Comparison of ENCODE assay signal across 8 cellular contexts in genomic region chr17:64442550-64442971, GRCh38. TPM values are rescaled to one million over a fixed set of nuclear protein-coding genes. Genes with fewer than 3 reads are reported as not detected.
DNase-seq lines count a peak whose midpoint lies in the region; ATAC-seq and TF ChIP-seq lines count a peak whose summit lies in the region.

No MANE protein-coding gene starts in this region.

- peak; percentile 10 for ATAC-seq in activated CD8-positive, alpha-beta T cell treated with anti-CD3 and anti-CD28 coated beads for 36 hours
- ATAC-seq in upper lobe of left lung (ENCODE audit: low FRiP score in 2 of 2) (peak; percentile 26 to 76), GM21447 (IDR thresholded peaks at IDR 0.05; ENCODE audit: unreplicated experiment) (no peak)

- TF ChIP-seq RAD21 in liver (IDR thresholded peaks at IDR 0.05): no peak

- H3K36me3 Mint-ChIP-seq in activated naive CD4-positive, alpha-beta T cell treated with anti-CD3 and anti-CD28 coated beads, Interleukin-2, amount 50 U/mL, for 24 hours: peaks cover 3% of the 10 kb centered on the region
- peaks cover 14% of the 10 kb centered on the region for H3K36me3 Mint-ChIP-seq in activated CD8-positive, alpha-beta T cell treated with anti-CD3 and anti-CD28 coated beads for 36 hours (ENCODE audit: low read depth)

- no peaks in the 10 kb centered on the region for H3K9me3 Mint-ChIP-seq in activated naive CD4-positive, alpha-beta T cell treated with anti-CD3 and anti-CD28 coated beads, Interleukin-2, amount 50 U/mL, for 24 hours
- H3K9me3 Mint-ChIP-seq in activated CD8-positive, alpha-beta T cell treated with anti-CD3 and anti-CD28 coated beads for 36 hours: peaks cover 16% of the 10 kb centered on the region

- H3K27me3 ChIP-seq in liver (ENCODE audit: control insufficient read depth in 4 of 4, insufficient read depth in 4 of 4, low read length in 3 of 4) (no peaks in the 10 kb centered on the region), upper lobe of left lung (no peaks in the 10 kb centered on the region), vagina (no peaks in the 10 kb centered on the region)

- H3K4me3 ChIP-seq in liver (ENCODE audit: low read depth in 1 of 3, low read length in 3 of 3): no peak overlapping the region
- H3K4me3 ChIP-seq in upper lobe of left lung: no peak overlapping the region
- H3K4me3 ChIP-seq in vagina: no peak overlapping the region

- H3K27ac ChIP-seq in liver (ENCODE audit: low read depth in 1 of 2, low read length in 2 of 2): peak overlapping the region; percentile 13 to 56
- peak overlapping the region; percentile 37 to 82 (median 74) for H3K27ac ChIP-seq in upper lobe of left lung
- H3K27ac ChIP-seq in vagina: no peak overlapping the region

- TF ChIP-seq CTCF in activated CD8-positive, alpha-beta T cell treated with anti-CD3 and anti-CD28 coated beads for 36 hours (IDR thresholded peaks at IDR 0.05): no peak
- TF ChIP-seq CTCF in liver (IDR thresholded peaks at IDR 0.05; ENCODE audit: low read depth, low read length, missing input control) (no peak), upper lobe of left lung (IDR thresholded peaks at IDR 0.05) (no peak), vagina (IDR thresholded peaks at IDR 0.05) (no peak)

- no peaks in the 10 kb centered on the region for H3K27me3 Mint-ChIP-seq in activated naive CD4-positive, alpha-beta T cell treated with anti-CD3 and anti-CD28 coated beads, Interleukin-2, amount 50 U/mL, for 24 hours
- no peaks in the 10 kb centered on the region for H3K27me3 Mint-ChIP-seq in activated CD8-positive, alpha-beta T cell treated with anti-CD3 and anti-CD28 coated beads for 36 hours

- no peak overlapping the region for H3K9ac ChIP-seq in liver (ENCODE audit: low read depth in 1 of 2, low read length in 2 of 2)

- POLR2A ChIA-PET in activated CD8-positive, alpha-beta T cell treated with anti-CD3 and anti-CD28 coated beads for 36 hours (lab: Charles Lee): interaction anchor here (0.9 kb wide), 1 partner anchor 103 kb away, joined by 3 read pairs; no protein-coding TSS in a partner anchor

- H3K36me3 ChIP-seq in liver (ENCODE audit: control insufficient read depth in 4 of 4, insufficient read depth in 3 of 4, low read depth in 1 of 4, low read length in 3 of 4): no peaks in the 10 kb centered on the region
- H3K36me3 ChIP-seq in upper lobe of left lung: no peaks in the 10 kb centered on the region
- H3K36me3 ChIP-seq in vagina: no peaks in the 10 kb centered on the region

- H3K27ac Mint-ChIP-seq in activated naive CD4-positive, alpha-beta T cell treated with anti-CD3 and anti-CD28 coated beads, Interleukin-2, amount 50 U/mL, for 24 hours: peak overlapping the region; percentile 64
- no peak overlapping the region for H3K27ac Mint-ChIP-seq in activated CD8-positive, alpha-beta T cell treated with anti-CD3 and anti-CD28 coated beads for 36 hours

- H3K4me1 ChIP-seq in liver (ENCODE audit: control insufficient read depth in 4 of 4, insufficient read depth in 4 of 4, low read length in 3 of 4) (no peaks in the 10 kb centered on the region), upper lobe of left lung (peaks cover 5 to 22% (median 13%) of the 10 kb centered on the region in 4 donors), vagina (no peaks in the 10 kb centered on the region)

- H3K4me3 Mint-ChIP-seq in activated naive CD4-positive, alpha-beta T cell treated with anti-CD3 and anti-CD28 coated beads, Interleukin-2, amount 50 U/mL, for 24 hours: peak overlapping the region; percentile 76
- H3K4me3 Mint-ChIP-seq in activated CD8-positive, alpha-beta T cell treated with anti-CD3 and anti-CD28 coated beads for 36 hours: no peak overlapping the region

- no peak for DNase-seq in activated naive CD4-positive, alpha-beta T cell treated with Interleukin-2 at 50 U/mL for 16 hours
- DNase-seq in activated CD8-positive, alpha-beta T cell treated with anti-CD3 and anti-CD28 coated beads for 36 hours: no peak
- DNase-seq in upper lobe of left lung: peak; percentile 29 to 65
- DNase-seq in HT-29 (ENCODE audit: low spot score): no peak
- DNase-seq in vagina (ENCODE audit: extremely low spot score in 2 of 2): no peak

- H3K4me1 Mint-ChIP-seq in activated naive CD4-positive, alpha-beta T cell treated with anti-CD3 and anti-CD28 coated beads, Interleukin-2, amount 50 U/mL, for 24 hours: peaks cover 28% of the 10 kb centered on the region
- H3K4me1 Mint-ChIP-seq in activated CD8-positive, alpha-beta T cell treated with anti-CD3 and anti-CD28 coated beads for 36 hours (ENCODE audit: low read depth): peaks cover 17% of the 10 kb centered on the region

- TF ChIP-seq POLR2A in upper lobe of left lung (IDR thresholded peaks at IDR 0.05) (no peak), vagina (IDR thresholded peaks at IDR 0.05) (no peak)

- H3K9me3 ChIP-seq in liver (ENCODE audit: control insufficient read depth in 4 of 4, low read length in 3 of 4) (peaks cover 4 to 16% (median 6%) of the 10 kb centered on the region in 4 donors), upper lobe of left lung (peaks cover 9 to 20% (median 13%) of the 10 kb centered on the region in 4 donors), vagina (no peaks in the 10 kb centered on the region)

- no peak for TF ChIP-seq EP300 in upper lobe of left lung (IDR thresholded peaks at IDR 0.05)

- intact Hi-C loops in activated CD8-positive, alpha-beta T cell treated with anti-CD3 and anti-CD28 coated beads for 36 hours (cut with micrococcal nuclease): no loop called here
- intact Hi-C loops in vagina (cut with DNase I): no loop called here

- WGBS in liver: 80% methylated on average over 3 of the region's 3 CpGs
- 57 to 77% methylated on average over 3 of the region's 3 CpGs for WGBS in upper lobe of left lung, 2 donors

- CTCF ChIA-PET in activated CD8-positive, alpha-beta T cell treated with anti-CD3 and anti-CD28 coated beads for 36 hours (lab: Charles Lee): interaction anchor here (0.9 to 1.2 kb wide), 3 partner anchors 9 to 151 kb away, joined by 3 to 4 read pairs (median 3); no protein-coding TSS in a partner anchor

TF ChIP-seq in liver, 16 proteins besides CTCF, POLR2A, EP300 and RAD21:
- TF ChIP-seq TAF1 (conservative IDR thresholded peaks at IDR 0.05) (no peak), FOXA2 (IDR thresholded peaks at IDR 0.05) (no peak), HNF4A (conservative IDR thresholded peaks at IDR 0.05) (no peak), GABPA (IDR thresholded peaks at IDR 0.05 in 1 of 2, conservative IDR thresholded peaks at IDR 0.05 in 1 of 2) (no peak), EGR1 (IDR thresholded peaks at IDR 0.05; ENCODE audit: low read depth in 2 of 2) (no peak), YY1 (IDR thresholded peaks at IDR 0.05) (no peak), SP1 (IDR thresholded peaks at IDR 0.05) (no peak), JUND (IDR thresholded peaks at IDR 0.05) (no peak), NR2F2 (IDR thresholded peaks at IDR 0.05) (no peak)
TF ChIP-seq in liver: peak in this region for 0.

RNA-seq across cellular contexts. Expression of gene MILR1, which starts 6.4 kb away (rescaled TPM):
- 1 to 10 TPM; 1.3 to 2.3 TPM for total RNA-seq in activated CD8-positive, alpha-beta T cell treated with anti-CD3 and anti-CD28 coated beads for 36 hours
- total RNA-seq in liver (1 to 10 TPM; 2.5 to 3.8 TPM), upper lobe of left lung (10 to 100 TPM in 3 of 6 donors, 1 to 10 TPM in 3; 6.3 to 22.9 (median 10.2) TPM), vagina (11.0 TPM)
- 1 to 10 TPM; 1.2 to 1.4 TPM for polyA plus RNA-seq in liver
- 0.71 and 2.5 TPM in 2 replicates for total RNA-seq in HT-29 (2014; rRNA removed; shearing (Covaris generic))

RNA-seq across cellular contexts. Expression of gene PECAM1, which starts 51.9 kb away (rescaled TPM):
- 10 to 100 TPM; 58.2 to 64.4 TPM for total RNA-seq in activated CD8-positive, alpha-beta T cell treated with anti-CD3 and anti-CD28 coated beads for 36 hours
- total RNA-seq in liver: 10 to 100 TPM; 15.5 to 18.3 TPM
- polyA plus RNA-seq in liver: 10 to 100 TPM in 1 of 2 donors, 1 to 10 TPM in 1; 9.4 to 13.0 TPM
- total RNA-seq in upper lobe of left lung: 100 to 1,000 TPM; 142 to 635 (median 351) TPM
- total RNA-seq in HT-29 (2014; rRNA removed; shearing (Covaris generic)): 0.57 and 2.2 TPM in 2 replicates
- 94.0 TPM for total RNA-seq in vagina

RNA-seq across cellular contexts. Expression of gene POLG2, which starts 54.3 kb away (rescaled TPM):
- 10 to 100 TPM; 37.3 to 41.1 TPM for total RNA-seq in activated CD8-positive, alpha-beta T cell treated with anti-CD3 and anti-CD28 coated beads for 36 hours
- total RNA-seq in liver (1 to 10 TPM; 8.0 TPM), upper lobe of left lung (10 to 100 TPM in 5 of 6 donors, 1 to 10 TPM in 1; 4.1 to 25.2 (median 12.6) TPM), vagina (16.7 TPM)
- polyA plus RNA-seq in liver: 1 to 10 TPM; 3.0 to 5.1 TPM
- total RNA-seq in HT-29 (2014; rRNA removed; shearing (Covaris generic)): 5.1 and 6.5 TPM in 2 replicates

Comparison
In these comparisons a context has a peak if more than half of its experiments do, and no peak if none do; other contexts are left out.
1. DNase-seq: peak in upper lobe of left lung (2 of 2); none in activated naive CD4-positive, alpha-beta T cell treated with Interleukin-2 at 50 U/mL for 16 hours (single experiment), activated CD8-positive, alpha-beta T cell treated with anti-CD3 and anti-CD28 coated beads for 36 hours (single experiment), HT-29 (single experiment) and vagina (0 of 2).